Comparison of ENCODE assay signal across 21 cellular contexts in the genomic region with DNA sequence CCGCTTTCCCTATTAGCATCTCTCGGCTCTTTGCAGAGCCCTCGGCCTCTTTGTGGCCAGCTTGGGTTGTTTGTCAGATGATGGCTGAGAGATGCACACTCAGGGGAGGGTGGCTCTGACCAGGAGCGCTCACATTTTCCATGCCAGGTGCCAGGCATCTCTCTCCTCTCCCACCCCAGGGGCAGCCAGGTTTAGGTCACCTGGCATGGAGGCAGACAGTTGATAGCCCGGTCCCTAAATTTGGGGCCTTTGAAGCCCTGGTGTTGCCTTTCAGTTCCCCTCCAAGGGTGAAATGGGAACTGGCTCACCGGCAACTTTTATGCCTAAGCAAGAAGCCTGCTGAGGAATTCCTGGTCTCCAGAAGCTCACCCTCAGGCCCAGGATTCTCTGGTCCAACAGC. TPM values are rescaled to one million over a fixed set of nuclear protein-coding genes. Genes with fewer than 3 reads are reported as not detected.
DNase-seq lines count a peak whose midpoint lies in the region; ATAC-seq and TF ChIP-seq lines count a peak whose summit lies in the region.
"Had no signal": no experiment of that assay in that cellular context is flagged by ENCODE, and none has a peak within 500 bp of the region (broad histone marks: within the 10 kb centered on the region; RNA-seq: fewer than 3 reads in every experiment).

No MANE protein-coding gene starts in this region.

- no peaks in the 10 kb centered on the region for H3K9me3 ChIP-seq in IMR-90 (ENCODE audit: control insufficient read depth, insufficient read depth, low read length)

- H2AK9ac ChIP-seq in IMR-90 (replicated peaks; ENCODE audit: low read depth, low read length, poor library complexity) = no peak overlapping the region

- CTCF ChIA-PET in IMR-90 (lab: Yijun Ruan, JAX) = no interaction called here

- H3K27ac ChIP-seq in IMR-90 (ENCODE audit: insufficient read depth, low read length) = peak overlapping the region; percentile 45; the same call in 1 of the 2 replicates
- H3K27ac ChIP-seq: BLaER1, epithelial cell of prostate, RWPE1 had no signal

- peaks cover 95% of the 10 kb centered on the region for H3K4me1 Mint-ChIP-seq in activated T-cell treated with anti-CD3 and anti-CD28 coated beads, Interleukin-2, amount 50 U/mL, for 24 hours (ENCODE audit: low read depth)

- H4K91ac ChIP-seq in IMR-90 (ENCODE audit: insufficient read depth, low read depth, low read length) = no peak overlapping the region

- H3K23ac ChIP-seq in IMR-90 (ENCODE audit: low read depth, low read length) = no peak overlapping the region

- TF ChIP-seq RAD21 in IMR-90 (IDR thresholded peaks at IDR 0.05; ENCODE audit: low read length) = no peak

- no peak for TF ChIP-seq POLR2A in IMR-90 (IDR thresholded peaks at IDR 0.05; ENCODE audit: low read depth, low read length)

- H3K27ac Mint-ChIP-seq in activated T-cell treated with anti-CD3 and anti-CD28 coated beads, Interleukin-2, amount 50 U/mL, for 24 hours = peak overlapping the region; percentile 86
- H3K27ac Mint-ChIP-seq: activated CD8-positive, alpha-beta memory T cell treated with anti-CD3 and anti-CD28 coated beads, Interleukin-2, amount 10 ng/mL, durations not matched to agents 7 days and 5 days; nephron; progenitor cell of endocrine pancreas had no signal

- no peak overlapping the region for H4K5ac ChIP-seq in IMR-90 (ENCODE audit: low read depth, low read length)

- peaks cover 13 to 90% of the 10 kb centered on the region in 2 experiments for H3K79me1 ChIP-seq in IMR-90 (ENCODE audit: low read depth in 1 of 2, low read length in 2 of 2)

- no peak overlapping the region for H3K18ac ChIP-seq in IMR-90 (ENCODE audit: low read depth, low read length)

- no peak overlapping the region for H3K4ac ChIP-seq in IMR-90 (ENCODE audit: low read depth, low read length)

- DNase-seq in activated T-cell treated with anti-CD3 and anti-CD28 coated beads, Interleukin-2, amount 50 U/mL, for 24 hours = peak; percentile 37
- DNase-seq in activated T-cell treated with anti-CD3 and anti-CD28 coated beads for 4 hours = no peak
- no peak for DNase-seq in IMR-90
- peak; percentile 49 for DNase-seq in islet precursor cell
- peak; percentile 32 for DNase-seq in sciatic nerve (ENCODE audit: low spot score)
- DNase-seq in cerebellum (ENCODE audit: low spot score) = no peak
- DNase-seq in SK-N-DZ (ENCODE audit: low spot score) = no peak
- DNase-seq in DMS53 (lab: John Stamatoyannopoulos, UW) = no peak
- DNase-seq: activated CD8-positive, alpha-beta memory T cell treated with anti-CD3 and anti-CD28 coated beads, Interleukin-2, amount 10 ng/mL, durations not matched to agents 7 days and 5 days; caudate nucleus; foreskin fibroblast; mesenchymal stem cell; NCI-H1417; NCI-H526; SW 1271 had no signal

- H2BK5ac ChIP-seq in IMR-90 (ENCODE audit: low read depth, low read length, poor library complexity, severe bottlenecking) = peak overlapping the region; percentile 43

- H3K27me3 ChIP-seq in IMR-90 (ENCODE audit: control insufficient read depth, insufficient read depth, low read length) = no peaks in the 10 kb centered on the region
- H3K27me3 ChIP-seq: BLaER1, hepatocyte had no signal

- no peak overlapping the region for H3K56ac ChIP-seq in IMR-90 (ENCODE audit: extremely low read depth, insufficient read depth, low read length)

- no TSS peak for BruUV-seq in IMR-90 (replicated peaks; lab: Mats Ljungman, UMichigan)

- no peak for TF ChIP-seq CTCF in IMR-90 (conservative IDR thresholded peaks at IDR 0.05; ENCODE audit: low read depth, low read length)

- H2AK5ac ChIP-seq in IMR-90 (ENCODE audit: low read depth, low read length) = no peak overlapping the region

- H3K36me3 Mint-ChIP-seq in activated T-cell treated with anti-CD3 and anti-CD28 coated beads, Interleukin-2, amount 50 U/mL, for 24 hours (ENCODE audit: low read depth) = peaks cover 85% of the 10 kb centered on the region

- no peak overlapping the region for H3K4me3 ChIP-seq in IMR-90 (ENCODE audit: insufficient read depth, low read depth, low read length)
- H3K4me3 ChIP-seq: BLaER1, hepatocyte had no signal

- dilution Hi-C loops in IMR-90 (cut with HindIII; ENCODE audit: low sequenced_read_pairs, unreplicated experiment) = no loop called here

- peaks cover 44% of the 10 kb centered on the region for H3K9me1 ChIP-seq in IMR-90 (ENCODE audit: insufficient read depth, low read length)

- no peak overlapping the region for H2BK20ac ChIP-seq in IMR-90 (ENCODE audit: low read depth, low read length)

- intact Hi-C loops in IMR-90 (cut with micrococcal nuclease) = no loop called here
- intact Hi-C loops in sciatic nerve (cut with DNase I) = no loop called here

- H3K9me3 Mint-ChIP-seq in activated T-cell treated with anti-CD3 and anti-CD28 coated beads, Interleukin-2, amount 50 U/mL, for 24 hours = peaks cover 4% of the 10 kb centered on the region
- H3K9me3 Mint-ChIP-seq: nephron had no signal

- no peak overlapping the region for H3K4me2 ChIP-seq in IMR-90 (ENCODE audit: low read depth, low read length)
- H3K4me2 ChIP-seq: BLaER1, hepatocyte had no signal

- H3K9ac ChIP-seq in IMR-90 (ENCODE audit: low read depth, low read length) = no peak overlapping the region
- H3K9ac ChIP-seq: BLaER1 had no signal

- POLR2A ChIA-PET in IMR-90 (lab: Charles Lee; ENCODE audit: unreplicated experiment) = interaction anchor here (0.5 kb wide), 1 partner anchor 335 kb away, joined by 18 read pairs; no protein-coding TSS in a partner anchor

- H2BK15ac ChIP-seq in IMR-90 (ENCODE audit: low read depth, low read length) = no peak overlapping the region

- H2BK120ac ChIP-seq in IMR-90 (ENCODE audit: low read depth, low read length) = no peak overlapping the region

- H3K4me1 ChIP-seq in IMR-90 (ENCODE audit: control insufficient read depth, insufficient read depth, low read length) = peaks cover 46% of the 10 kb centered on the region

- no peaks in the 10 kb centered on the region for H3K27me3 Mint-ChIP-seq in activated T-cell treated with anti-CD3 and anti-CD28 coated beads, Interleukin-2, amount 50 U/mL, for 24 hours
- H3K27me3 Mint-ChIP-seq: activated CD8-positive, alpha-beta memory T cell treated with anti-CD3 and anti-CD28 coated beads, Interleukin-2, amount 10 ng/mL, durations not matched to agents 7 days and 5 days; progenitor cell of endocrine pancreas had no signal

- H3K4me3 Mint-ChIP-seq in activated T-cell treated with anti-CD3 and anti-CD28 coated beads, Interleukin-2, amount 50 U/mL, for 24 hours = no peak overlapping the region
- H3K4me3 Mint-ChIP-seq: activated CD8-positive, alpha-beta memory T cell treated with anti-CD3 and anti-CD28 coated beads, Interleukin-2, amount 10 ng/mL, durations not matched to agents 7 days and 5 days; nephron had no signal

- H4K20me1 ChIP-seq in IMR-90 (ENCODE audit: insufficient read depth, low read length) = peaks cover 99% of the 10 kb centered on the region

- H3K36me3 ChIP-seq in IMR-90 (ENCODE audit: control insufficient read depth, insufficient read depth, low read length) = peaks cover 71% of the 10 kb centered on the region

- ATAC-seq in IMR-90 (ENCODE audit: low read depth) (no peak), sciatic nerve (no peak)
- ATAC-seq: activated CD8-positive, alpha-beta memory T cell treated with anti-CD3 and anti-CD28 coated beads, Interleukin-2, amount 10 ng/mL, durations not matched to agents 7 days and 5 days had no signal

- in situ Hi-C loops in IMR-90 (cut with MboI; ENCODE audit: low sequenced_read_pairs) = no loop called here

- H4K8ac ChIP-seq in IMR-90 (ENCODE audit: low read depth in 2 of 2, low read length in 2 of 2) = no peak overlapping the region

- no peak overlapping the region for H2AFZ ChIP-seq in IMR-90 (replicated peaks; ENCODE audit: low read length, poor library complexity)
- H2AFZ ChIP-seq: hepatocyte had no signal

- 83% methylated on average over 2 of the region's 6 CpGs; no CpG with 5 or more reads in 1 of the 2 experiments for WGBS in IMR-90 (ENCODE audit: extremely low coverage in 2 of 2, insufficient read length in 1 of 2), 2 experiments

- H3K14ac ChIP-seq in IMR-90 (replicated peaks; ENCODE audit: low read depth, low read length) = no peak overlapping the region

TF ChIP-seq in IMR-90, 13 proteins besides CTCF, POLR2A, EP300 and RAD21:
- no peak for TF ChIP-seq RCOR1 (IDR thresholded peaks at IDR 0.05; ENCODE audit: insufficient replicate concordance, low read length)
- TF ChIP-seq MAFK (IDR thresholded peaks at IDR 0.05; ENCODE audit: low read depth, low read length) = no peak
- TF ChIP-seq, protein P1, sequence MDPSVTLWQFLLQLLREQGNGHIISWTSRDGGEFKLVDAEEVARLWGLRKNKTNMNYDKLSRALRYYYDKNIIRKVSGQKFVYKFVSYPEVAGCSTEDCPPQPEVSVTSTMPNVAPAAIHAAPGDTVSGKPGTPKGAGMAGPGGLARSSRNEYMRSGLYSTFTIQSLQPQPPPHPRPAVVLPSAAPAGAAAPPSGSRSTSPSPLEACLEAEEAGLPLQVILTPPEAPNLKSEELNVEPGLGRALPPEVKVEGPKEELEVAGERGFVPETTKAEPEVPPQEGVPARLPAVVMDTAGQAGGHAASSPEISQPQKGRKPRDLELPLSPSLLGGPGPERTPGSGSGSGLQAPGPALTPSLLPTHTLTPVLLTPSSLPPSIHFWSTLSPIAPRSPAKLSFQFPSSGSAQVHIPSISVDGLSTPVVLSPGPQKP (IDR thresholded peaks at IDR 0.05; ENCODE audit: borderline replicate concordance, low read depth, low read length) = no peak
- TF ChIP-seq MAZ (IDR thresholded peaks at IDR 0.05; ENCODE audit: borderline replicate concordance, low read depth, low read length) = no peak

RNA-seq across cellular contexts. Expression of a gene that starts 19.1 kb away (rescaled TPM):
- total RNA-seq in IMR-90 (2012; rRNA removed) (155 and 158 TPM in 2 replicates), sciatic nerve (19.8 TPM), cerebellum (71.4 TPM)
- 163 and 202 TPM in 2 replicates for polyA plus RNA-seq in IMR-90 (2012; rRNA removed)
- polyA plus RNA-seq in IMR-90 (2012; cell fraction: cytosol; rRNA removed) = 108 and 247 TPM in 2 replicates
- 92.9 and 150 TPM in 2 replicates for polyA plus RNA-seq in IMR-90 (2012; cell fraction: nucleus; rRNA removed; ENCODE audit: low replicate concordance)
- 16.2 and 36.0 TPM in 2 replicates for polyA plus RNA-seq in SK-N-DZ (2014; cell fraction: cytosol; rRNA removed)
- polyA plus RNA-seq in SK-N-DZ (2014; cell fraction: nucleus; rRNA removed) = 5.2 and 9.8 TPM in 2 replicates

Comparison
In these comparisons a context has a peak if more than half of its experiments do, and no peak if none do; other contexts are left out.
1. DNase-seq: peak in activated T-cell treated with anti-CD3 and anti-CD28 coated beads, Interleukin-2, amount 50 U/mL, for 24 hours (single experiment), islet precursor cell (single experiment) and sciatic nerve (single experiment); none in activated T-cell treated with anti-CD3 and anti-CD28 coated beads for 4 hours (single experiment), IMR-90 (single experiment), cerebellum (single experiment), SK-N-DZ (single experiment) and DMS53 (single experiment).